Comparison of ENCODE assay signal across 8 cellular contexts in the genomic region with DNA sequence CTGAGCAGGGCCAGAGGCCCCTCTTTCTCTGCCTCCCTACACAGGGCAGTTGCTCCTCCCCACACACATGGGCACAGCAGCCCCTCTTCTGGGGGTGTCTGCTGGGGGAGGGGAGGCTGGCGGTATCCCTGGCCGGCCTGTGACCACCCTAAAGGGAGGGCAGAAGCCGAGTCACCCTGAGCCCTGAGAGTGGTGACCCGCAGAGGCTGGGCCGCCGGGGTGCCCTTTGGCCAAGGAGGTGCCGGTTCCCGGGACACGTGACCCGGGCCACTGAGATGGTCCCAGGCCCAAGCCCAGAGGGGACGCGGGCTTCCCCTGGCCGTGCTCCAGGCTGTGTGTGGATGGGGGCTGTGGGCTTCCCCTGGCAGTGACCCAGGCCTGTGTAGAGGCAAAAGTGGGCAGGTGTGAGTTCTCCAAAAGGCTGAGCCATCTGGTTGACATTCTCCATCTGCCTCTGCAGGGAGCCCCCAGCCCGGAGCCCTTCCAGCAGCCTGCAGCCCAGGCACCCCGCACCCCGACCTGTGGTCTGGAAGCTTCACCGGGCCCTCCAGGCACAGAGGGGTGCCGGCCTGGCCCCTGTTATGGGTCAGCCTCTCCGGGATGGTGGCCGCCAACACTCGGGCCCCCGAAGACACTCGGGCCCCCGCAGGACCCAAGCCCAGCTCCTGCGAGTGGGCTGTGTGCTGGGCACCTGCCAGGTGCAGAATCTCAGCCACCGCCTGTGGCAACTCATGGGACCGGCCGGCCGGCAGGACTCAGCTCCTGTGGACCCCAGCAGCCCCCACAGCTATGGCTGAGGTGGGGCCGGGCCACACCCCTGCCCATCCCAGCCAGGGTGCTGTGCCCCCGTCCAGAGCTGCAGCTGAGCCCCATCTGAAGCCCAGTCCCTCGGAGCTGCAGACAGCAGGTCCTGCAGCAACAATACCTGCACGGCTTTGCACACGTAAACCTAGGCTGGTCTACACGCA. TPM values are rescaled to one million over a fixed set of nuclear protein-coding genes. Genes with fewer than 3 reads are reported as not detected.
A peak's percentile ranks its signal among the peaks of the same experiment; 100 is the strongest.
DNase-seq lines count a peak whose midpoint lies in the region; ATAC-seq, FAIRE-seq and TF ChIP-seq lines count a peak whose summit lies in the region.

No MANE protein-coding gene starts in this region.

- WGBS in right cardiac atrium: 63% methylated on average over 35 of the region's 35 CpGs
- WGBS in liver: 75% methylated on average over 35 of the region's 35 CpGs

- intact Hi-C loops in right cardiac atrium (cut with DNase I) (no loop called here), left cardiac atrium (cut with DNase I) (no loop called here)

- H3K36me3 ChIP-seq in astrocyte (ENCODE audit: insufficient read depth, low read length): no peaks in the 10 kb centered on the region
- H3K36me3 ChIP-seq in liver (ENCODE audit: control insufficient read depth in 4 of 4, insufficient read depth in 3 of 4, low read depth in 1 of 4, low read length in 3 of 4): peaks cover 0 to 1% (median 0%) of the 10 kb centered on the region in 4 donors

- no peak for TF ChIP-seq CTCF in astrocyte (IDR thresholded peaks at IDR 0.05; ENCODE audit: insufficient read depth, low read depth, low read length)
- TF ChIP-seq CTCF in liver (IDR thresholded peaks at IDR 0.05; ENCODE audit: low read depth, low read length, missing input control): no peak

- H3K9me3 Mint-ChIP-seq in astrocyte (ENCODE audit: unreplicated experiment): peaks cover 3% of the 10 kb centered on the region

- H3K27me3 Mint-ChIP-seq in astrocyte (ENCODE audit: low read depth, unreplicated experiment): peaks cover 26% of the 10 kb centered on the region

- H3K27ac Mint-ChIP-seq in astrocyte (ENCODE audit: unreplicated experiment): no peak overlapping the region

- no peaks in the 10 kb centered on the region for H3K4me1 ChIP-seq in right cardiac atrium (ENCODE audit: control insufficient read depth, insufficient read depth, low read length)
- peaks cover 7% of the 10 kb centered on the region for H3K4me1 ChIP-seq in astrocyte (ENCODE audit: insufficient read depth, low read length)
- H3K4me1 ChIP-seq in liver (ENCODE audit: control insufficient read depth in 4 of 4, insufficient read depth in 4 of 4, low read length in 3 of 4): peaks cover 0 to 27% (median 8%) of the 10 kb centered on the region in 4 donors

- H3K27me3 ChIP-seq in right cardiac atrium (ENCODE audit: control insufficient read depth, insufficient read depth): no peaks in the 10 kb centered on the region
- peaks cover 17% of the 10 kb centered on the region for H3K27me3 ChIP-seq in astrocyte (ENCODE audit: insufficient read depth, low read length)
- no peaks in the 10 kb centered on the region for H3K27me3 ChIP-seq in liver (ENCODE audit: control insufficient read depth in 4 of 4, insufficient read depth in 4 of 4, low read length in 3 of 4)

- peaks cover 8% of the 10 kb centered on the region for H3K36me3 Mint-ChIP-seq in astrocyte (ENCODE audit: low read depth, unreplicated experiment)

- no peak for FAIRE-seq in astrocyte (lab: Jason Lieb, UNC)

- no peak overlapping the region for H3K4me3 ChIP-seq in right cardiac atrium (ENCODE audit: low read length)
- no peak overlapping the region for H3K4me3 ChIP-seq in astrocyte (ENCODE audit: insufficient read depth, low read depth, low read length)
- H3K4me3 ChIP-seq in liver (ENCODE audit: low read depth in 1 of 3, low read length in 3 of 3): peak overlapping the region in 2 of 3 donors; percentile 52 to 66

- H3K4me3 Mint-ChIP-seq in astrocyte (ENCODE audit: unreplicated experiment): peak overlapping the region; percentile 80

- peak in 2 of 3 donors; percentile 58 to 63 for DNase-seq in right cardiac atrium
- DNase-seq in left cardiac atrium: no peak
- no peak for DNase-seq in astrocyte (ENCODE audit: low read depth)
- no peak for DNase-seq in stimulated activated CD4-positive, alpha-beta T cell treated with anti-CD3 and anti-CD28 coated beads, Interleukin-1b, Interleukin-23, amount 100 ng/mL, for 48 hours
- DNase-seq in KBM-7: no peak

- peaks cover 6% of the 10 kb centered on the region for H3K4me1 Mint-ChIP-seq in astrocyte (ENCODE audit: low read depth, unreplicated experiment)

- in situ Hi-C loops in KBM-7 (cut with MboI; ENCODE audit: low pct_unique_long_range_greater_than_20kb, low sequenced_read_pairs): loop anchor here (10.0 kb wide), 1 partner anchor 48 kb away; no protein-coding TSS in a partner anchor

- H3K9ac ChIP-seq in astrocyte (ENCODE audit: low read length) (peak overlapping the region; percentile 14), liver (ENCODE audit: low read depth in 1 of 2, low read length in 2 of 2) (peak overlapping the region in 1 of 2 donors; percentile 18)

- peak overlapping the region; percentile 57 for H3K4me2 ChIP-seq in astrocyte (ENCODE audit: low read length)

- no peak for TF ChIP-seq RAD21 in liver (IDR thresholded peaks at IDR 0.05)

- H3K79me2 ChIP-seq in astrocyte (ENCODE audit: insufficient read depth, low read length): no peaks in the 10 kb centered on the region

- H4K20me1 ChIP-seq in astrocyte (ENCODE audit: insufficient read depth, low read length): no peaks in the 10 kb centered on the region

- H2AFZ ChIP-seq in astrocyte (ENCODE audit: low read depth, low read length): no peak overlapping the region

- ATAC-seq in right cardiac atrium (peak in 1 of 2 donors; percentile 4), left cardiac atrium (no peak), GM21367 (IDR thresholded peaks at IDR 0.05; ENCODE audit: unreplicated experiment) (no peak), GM18858 (IDR thresholded peaks at IDR 0.05; ENCODE audit: unreplicated experiment) (no peak)

- H3K27ac ChIP-seq in right cardiac atrium (ENCODE audit: low read length) (no peak overlapping the region), astrocyte (ENCODE audit: low read depth, low read length) (no peak overlapping the region), liver (ENCODE audit: low read depth in 1 of 2, low read length in 2 of 2) (peak overlapping the region in 1 of 2 donors; percentile 29)

- no peaks in the 10 kb centered on the region for H3K9me3 ChIP-seq in right cardiac atrium (ENCODE audit: control insufficient read depth, low read length)
- H3K9me3 ChIP-seq in astrocyte (ENCODE audit: insufficient read depth, low read depth, low read length): no peaks in the 10 kb centered on the region
- no peaks in the 10 kb centered on the region for H3K9me3 ChIP-seq in liver (ENCODE audit: control insufficient read depth in 4 of 4, low read length in 3 of 4)

TF ChIP-seq in liver, 16 proteins besides CTCF, POLR2A, EP300 and RAD21:
- TF ChIP-seq HNF4G (IDR thresholded peaks at IDR 0.05) (no peak), RXRA (IDR thresholded peaks at IDR 0.05) (peak in 1 of 2 donors; percentile 28)

RNA-seq across cellular contexts. Expression of a gene that starts 1.0 kb away (rescaled TPM):
- total RNA-seq in right cardiac atrium (under 1 TPM in 2 of 4 donors, not detected in 2; 0.11 to 0.32 TPM), left cardiac atrium (under 1 TPM; 0.15 to 0.52 TPM), astrocyte (23.0 and 26.3 TPM in 2 replicates), liver (1 to 10 TPM in 1 of 2 donors, under 1 TPM in 1; 0.79 to 1.8 TPM)
- polyA plus RNA-seq in right cardiac atrium (0.05 TPM), liver (1 to 10 TPM in 1 of 2 donors, under 1 TPM in 1; 0.89 to 2.8 TPM)

RNA-seq across cellular contexts. Expression of a gene that starts 4.3 kb away (rescaled TPM):
- total RNA-seq in right cardiac atrium (not detected), left cardiac atrium (not detected), astrocyte (0.91 and 1.2 TPM in 2 replicates), liver (not detected)
- polyA plus RNA-seq in right cardiac atrium (not detected), liver (not detected)

RNA-seq across cellular contexts. Expression of a gene that starts 7.6 kb away (rescaled TPM):
- 10 to 100 TPM; 50.3 to 54.8 (median 53.9) TPM for total RNA-seq in right cardiac atrium
- 39.2 TPM for polyA plus RNA-seq in right cardiac atrium
- 10 to 100 TPM; 44.9 to 54.4 TPM for total RNA-seq in left cardiac atrium
- 69.6 and 75.4 TPM in 2 replicates for total RNA-seq in astrocyte
- total RNA-seq in liver: 10 to 100 TPM; 21.8 to 37.6 TPM
- polyA plus RNA-seq in liver: 10 to 100 TPM in 1 of 2 donors, 1 to 10 TPM in 1; 8.3 to 11.0 TPM

RNA-seq across cellular contexts. Expression of a gene that starts 25.1 kb away (rescaled TPM):
- total RNA-seq in right cardiac atrium (10 to 100 TPM; 32.2 to 33.7 (median 33.3) TPM), left cardiac atrium (10 to 100 TPM; 35.4 to 37.6 TPM), astrocyte (93.2 and 111 TPM in 2 replicates), liver (10 to 100 TPM; 24.0 to 27.9 TPM)
- polyA plus RNA-seq in right cardiac atrium (29.0 TPM), liver (10 to 100 TPM; 16.7 to 35.6 TPM)

RNA-seq across cellular contexts. Expression of a gene that starts 25.6 kb away (rescaled TPM):
- total RNA-seq in right cardiac atrium (10 to 100 TPM; 23.3 to 35.0 (median 28.6) TPM), left cardiac atrium (10 to 100 TPM; 29.8 to 32.7 TPM), astrocyte (25.6 and 27.2 TPM in 2 replicates), liver (10 to 100 TPM; 15.2 to 30.8 TPM)
- polyA plus RNA-seq in right cardiac atrium (29.1 TPM), liver (10 to 100 TPM; 12.0 to 12.5 TPM)

Comparison
In these comparisons a context has a peak if more than half of its experiments do, and no peak if none do; other contexts are left out.
1. DNase-seq: peak in right cardiac atrium (2 of 3); none in left cardiac atrium (single experiment), astrocyte (single experiment), stimulated activated CD4-positive, alpha-beta T cell treated with anti-CD3 and anti-CD28 coated beads, Interleukin-1b, Interleukin-23, amount 100 ng/mL, for 48 hours (single experiment) and KBM-7 (single experiment).
2. H3K4me3 ChIP-seq: peak in liver (2 of 3); none in right cardiac atrium (single experiment) and astrocyte (single experiment).